ENCODE assay signal across 1 cellular context in the genomic region with DNA sequence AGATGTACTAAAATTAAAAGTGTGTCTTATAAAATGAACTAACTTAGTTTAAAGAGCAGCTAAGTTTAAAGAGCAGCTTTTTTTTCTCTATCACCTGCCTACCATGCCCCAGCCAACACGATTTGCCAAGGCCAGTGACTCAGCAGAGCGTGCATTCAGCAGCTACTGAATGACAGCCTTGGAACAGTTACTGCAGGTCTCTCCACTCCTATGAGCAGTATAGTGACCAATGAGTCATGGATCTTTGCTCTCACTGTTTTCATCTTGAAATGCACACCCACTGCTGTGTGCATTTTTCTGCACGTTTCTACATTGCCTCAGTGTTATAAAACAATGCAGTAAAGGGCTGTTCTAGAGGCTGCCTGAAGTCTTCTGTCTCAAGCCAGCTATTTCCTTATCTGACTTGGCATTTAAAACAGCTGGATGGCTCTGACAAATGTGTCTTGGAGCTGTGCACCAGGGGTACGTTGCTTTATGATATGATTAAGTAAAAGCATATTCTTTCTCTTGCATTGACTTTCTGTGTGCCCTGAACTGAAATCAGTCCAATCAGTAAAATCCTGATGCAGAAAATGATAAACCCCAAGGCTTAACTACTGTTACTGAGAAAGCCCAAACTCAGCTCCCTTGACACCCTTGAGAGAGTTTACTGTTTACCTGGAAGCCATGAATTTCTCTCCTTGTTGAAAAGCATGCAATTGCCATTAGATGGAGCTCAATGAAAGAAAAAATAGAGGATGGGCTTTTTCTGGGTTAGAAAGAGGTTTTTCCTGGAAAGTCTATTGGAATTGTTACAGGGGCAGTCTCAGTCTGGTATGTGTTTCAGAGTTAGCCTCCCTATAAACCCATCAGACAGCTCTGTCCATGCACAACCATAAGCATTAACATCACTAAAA.
TF ChIP-seq lines count a peak whose summit lies in the region.

No MANE protein-coding gene starts in this region.

TF ChIP-seq in HepG2, 621 proteins besides CTCF, POLR2A, EP300 and RAD21 (continued from another document and continues in another):
- TF ChIP-seq UBTF (CRISPR knock-in tag; IDR thresholded peaks at IDR 0.05) (no peak), ZBTB4 (CRISPR knock-in tag; IDR thresholded peaks at IDR 0.05; ENCODE audit: borderline replicate concordance) (no peak), ZBTB7B (CRISPR knock-in tag; IDR thresholded peaks at IDR 0.05) (no peak), SRSF9 (IDR thresholded peaks at IDR 0.05; ENCODE audit: borderline replicate concordance, insufficient read depth, low read depth, low read length, poor library complexity, severe bottlenecking) (no peak), GFI1 (CRISPR knock-in tag; IDR thresholded peaks at IDR 0.05; ENCODE audit: borderline replicate concordance) (no peak), RFXANK (CRISPR knock-in tag; IDR thresholded peaks at IDR 0.05) (no peak), GATAD2A (CRISPR knock-in tag; IDR thresholded peaks at IDR 0.05) (0 out of 2 replicates have a peak, but pooled peaks have one; percentile 12), REPIN1 (CRISPR knock-in tag; IDR thresholded peaks at IDR 0.05; ENCODE audit: borderline replicate concordance, low read depth) (no peak), ZNF432 (CRISPR knock-in tag; IDR thresholded peaks at IDR 0.05; ENCODE audit: borderline replicate concordance) (no peak), TBX3 (IDR thresholded peaks at IDR 0.05; ENCODE audit: borderline replicate concordance) (no peak), MLLT10 (CRISPR knock-in tag; IDR thresholded peaks at IDR 0.05) (no peak), ZNF841 (CRISPR knock-in tag; IDR thresholded peaks at IDR 0.05; ENCODE audit: borderline replicate concordance) (no peak), ASH2L (IDR thresholded peaks at IDR 0.05; ENCODE audit: insufficient read length, low read depth, low read length) (no peak), JUNB (CRISPR knock-in tag; IDR thresholded peaks at IDR 0.05; ENCODE audit: borderline replicate concordance) (no peak), NBN (conservative IDR thresholded peaks at IDR 0.05) (no peak), ISX (CRISPR knock-in tag; conservative IDR thresholded peaks at IDR 0.05) (no peak), RBM22 (optimal IDR thresholded peaks at IDR 0.05; ENCODE audit: low read length) (no peak), ZNF225 (CRISPR knock-in tag; IDR thresholded peaks at IDR 0.05) (no peak), ZSCAN22 (CRISPR knock-in tag; IDR thresholded peaks at IDR 0.05) (no peak), ZFY (CRISPR knock-in tag; IDR thresholded peaks at IDR 0.05) (no peak), CBX5 (CRISPR knock-in tag; IDR thresholded peaks at IDR 0.05; ENCODE audit: borderline replicate concordance) (no peak), DR1 (CRISPR knock-in tag; IDR thresholded peaks at IDR 0.05) (no peak), GZF1 (CRISPR knock-in tag; IDR thresholded peaks at IDR 0.05) (no peak), ARHGAP35 (CRISPR knock-in tag; IDR thresholded peaks at IDR 0.05; ENCODE audit: borderline replicate concordance) (no peak), FOSL2 (CRISPR knock-in tag; IDR thresholded peaks at IDR 0.05) (peak; percentile 94), ZNF549 (CRISPR knock-in tag; IDR thresholded peaks at IDR 0.05) (no peak), FOXJ3 (CRISPR knock-in tag; IDR thresholded peaks at IDR 0.05; ENCODE audit: borderline replicate concordance) (no peak), AGO2 (optimal IDR thresholded peaks at IDR 0.05; ENCODE audit: low read depth, low read length) (no peak), STAT5B (CRISPR knock-in tag; IDR thresholded peaks at IDR 0.05) (no peak), MAFF (IDR thresholded peaks at IDR 0.05; ENCODE audit: low read depth, low read length) (peak; percentile 57), U2AF1 (optimal IDR thresholded peaks at IDR 0.05; ENCODE audit: low read depth, low read length) (no peak), MED1 (CRISPR knock-in tag; IDR thresholded peaks at IDR 0.05) (no peak), NCOA1 (CRISPR knock-in tag; IDR thresholded peaks at IDR 0.05) (no peak), ATF4 (CRISPR knock-in tag; IDR thresholded peaks at IDR 0.05) (no peak), DPF2 (CRISPR knock-in tag; IDR thresholded peaks at IDR 0.05; ENCODE audit: borderline replicate concordance, low read depth) (no peak), AHR (CRISPR knock-in tag; IDR thresholded peaks at IDR 0.05) (no peak), FOXK1 (CRISPR knock-in tag; IDR thresholded peaks at IDR 0.05; ENCODE audit: borderline replicate concordance, low read depth) (no peak), XRCC5 (optimal IDR thresholded peaks at IDR 0.05; ENCODE audit: low read length) (no peak), MEF2D (CRISPR knock-in tag; IDR thresholded peaks at IDR 0.05) (no peak), ZNF614 (CRISPR knock-in tag; IDR thresholded peaks at IDR 0.05; ENCODE audit: borderline replicate concordance) (no peak), SAFB2 (CRISPR knock-in tag; IDR thresholded peaks at IDR 0.05; ENCODE audit: borderline replicate concordance, low read depth) (no peak), ZNF644 (CRISPR knock-in tag; IDR thresholded peaks at IDR 0.05; ENCODE audit: low read depth) (0 out of 2 replicates have a peak, but pooled peaks have one; percentile 38), MAFK (conservative IDR thresholded peaks at IDR 0.05 in 1 of 2, IDR thresholded peaks at IDR 0.05 in 1 of 2; ENCODE audit: low read length in 2 of 2) (peak; percentile 27 to 59; a peak in 3 of 4 replicates), ZNF337 (CRISPR knock-in tag; IDR thresholded peaks at IDR 0.05; ENCODE audit: borderline replicate concordance, low read depth) (no peak), CCDC6 (CRISPR knock-in tag; IDR thresholded peaks at IDR 0.05) (no peak)
- TF ChIP-seq, protein P1, sequence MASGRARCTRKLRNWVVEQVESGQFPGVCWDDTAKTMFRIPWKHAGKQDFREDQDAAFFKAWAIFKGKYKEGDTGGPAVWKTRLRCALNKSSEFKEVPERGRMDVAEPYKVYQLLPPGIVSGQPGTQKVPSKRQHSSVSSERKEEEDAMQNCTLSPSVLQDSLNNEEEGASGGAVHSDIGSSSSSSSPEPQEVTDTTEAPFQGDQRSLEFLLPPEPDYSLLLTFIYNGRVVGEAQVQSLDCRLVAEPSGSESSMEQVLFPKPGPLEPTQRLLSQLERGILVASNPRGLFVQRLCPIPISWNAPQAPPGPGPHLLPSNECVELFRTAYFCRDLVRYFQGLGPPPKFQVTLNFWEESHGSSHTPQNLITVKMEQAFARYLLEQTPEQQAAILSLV (CRISPR knock-in tag; IDR thresholded peaks at IDR 0.05; ENCODE audit: borderline replicate concordance) = no peak
- TF ChIP-seq, protein P2, sequence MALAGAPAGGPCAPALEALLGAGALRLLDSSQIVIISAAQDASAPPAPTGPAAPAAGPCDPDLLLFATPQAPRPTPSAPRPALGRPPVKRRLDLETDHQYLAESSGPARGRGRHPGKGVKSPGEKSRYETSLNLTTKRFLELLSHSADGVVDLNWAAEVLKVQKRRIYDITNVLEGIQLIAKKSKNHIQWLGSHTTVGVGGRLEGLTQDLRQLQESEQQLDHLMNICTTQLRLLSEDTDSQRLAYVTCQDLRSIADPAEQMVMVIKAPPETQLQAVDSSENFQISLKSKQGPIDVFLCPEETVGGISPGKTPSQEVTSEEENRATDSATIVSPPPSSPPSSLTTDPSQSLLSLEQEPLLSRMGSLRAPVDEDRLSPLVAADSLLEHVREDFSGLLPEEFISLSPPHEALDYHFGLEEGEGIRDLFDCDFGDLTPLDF (CRISPR knock-in tag; IDR thresholded peaks at IDR 0.05) = no peak
- TF ChIP-seq, protein P3, sequence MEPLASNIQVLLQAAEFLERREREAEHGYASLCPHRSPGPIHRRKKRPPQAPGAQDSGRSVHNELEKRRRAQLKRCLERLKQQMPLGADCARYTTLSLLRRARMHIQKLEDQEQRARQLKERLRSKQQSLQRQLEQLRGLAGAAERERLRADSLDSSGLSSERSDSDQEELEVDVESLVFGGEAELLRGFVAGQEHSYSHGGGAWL (CRISPR knock-in tag; IDR thresholded peaks at IDR 0.05) = no peak
- TF ChIP-seq, protein P4, sequence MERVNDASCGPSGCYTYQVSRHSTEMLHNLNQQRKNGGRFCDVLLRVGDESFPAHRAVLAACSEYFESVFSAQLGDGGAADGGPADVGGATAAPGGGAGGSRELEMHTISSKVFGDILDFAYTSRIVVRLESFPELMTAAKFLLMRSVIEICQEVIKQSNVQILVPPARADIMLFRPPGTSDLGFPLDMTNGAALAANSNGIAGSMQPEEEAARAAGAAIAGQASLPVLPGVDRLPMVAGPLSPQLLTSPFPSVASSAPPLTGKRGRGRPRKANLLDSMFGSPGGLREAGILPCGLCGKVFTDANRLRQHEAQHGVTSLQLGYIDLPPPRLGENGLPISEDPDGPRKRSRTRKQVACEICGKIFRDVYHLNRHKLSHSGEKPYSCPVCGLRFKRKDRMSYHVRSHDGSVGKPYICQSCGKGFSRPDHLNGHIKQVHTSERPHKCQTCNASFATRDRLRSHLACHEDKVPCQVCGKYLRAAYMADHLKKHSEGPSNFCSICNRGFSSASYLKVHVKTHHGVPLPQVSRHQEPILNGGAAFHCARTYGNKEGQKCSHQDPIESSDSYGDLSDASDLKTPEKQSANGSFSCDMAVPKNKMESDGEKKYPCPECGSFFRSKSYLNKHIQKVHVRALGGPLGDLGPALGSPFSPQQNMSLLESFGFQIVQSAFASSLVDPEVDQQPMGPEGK (CRISPR knock-in tag; IDR thresholded peaks at IDR 0.05) = no peak
- TF ChIP-seq, protein P5, sequence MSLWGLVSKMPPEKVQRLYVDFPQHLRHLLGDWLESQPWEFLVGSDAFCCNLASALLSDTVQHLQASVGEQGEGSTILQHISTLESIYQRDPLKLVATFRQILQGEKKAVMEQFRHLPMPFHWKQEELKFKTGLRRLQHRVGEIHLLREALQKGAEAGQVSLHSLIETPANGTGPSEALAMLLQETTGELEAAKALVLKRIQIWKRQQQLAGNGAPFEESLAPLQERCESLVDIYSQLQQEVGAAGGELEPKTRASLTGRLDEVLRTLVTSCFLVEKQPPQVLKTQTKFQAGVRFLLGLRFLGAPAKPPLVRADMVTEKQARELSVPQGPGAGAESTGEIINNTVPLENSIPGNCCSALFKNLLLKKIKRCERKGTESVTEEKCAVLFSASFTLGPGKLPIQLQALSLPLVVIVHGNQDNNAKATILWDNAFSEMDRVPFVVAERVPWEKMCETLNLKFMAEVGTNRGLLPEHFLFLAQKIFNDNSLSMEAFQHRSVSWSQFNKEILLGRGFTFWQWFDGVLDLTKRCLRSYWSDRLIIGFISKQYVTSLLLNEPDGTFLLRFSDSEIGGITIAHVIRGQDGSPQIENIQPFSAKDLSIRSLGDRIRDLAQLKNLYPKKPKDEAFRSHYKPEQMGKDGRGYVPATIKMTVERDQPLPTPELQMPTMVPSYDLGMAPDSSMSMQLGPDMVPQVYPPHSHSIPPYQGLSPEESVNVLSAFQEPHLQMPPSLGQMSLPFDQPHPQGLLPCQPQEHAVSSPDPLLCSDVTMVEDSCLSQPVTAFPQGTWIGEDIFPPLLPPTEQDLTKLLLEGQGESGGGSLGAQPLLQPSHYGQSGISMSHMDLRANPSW (CRISPR knock-in tag; IDR thresholded peaks at IDR 0.05; ENCODE audit: borderline replicate concordance) = no peak
- TF ChIP-seq, protein P6, sequence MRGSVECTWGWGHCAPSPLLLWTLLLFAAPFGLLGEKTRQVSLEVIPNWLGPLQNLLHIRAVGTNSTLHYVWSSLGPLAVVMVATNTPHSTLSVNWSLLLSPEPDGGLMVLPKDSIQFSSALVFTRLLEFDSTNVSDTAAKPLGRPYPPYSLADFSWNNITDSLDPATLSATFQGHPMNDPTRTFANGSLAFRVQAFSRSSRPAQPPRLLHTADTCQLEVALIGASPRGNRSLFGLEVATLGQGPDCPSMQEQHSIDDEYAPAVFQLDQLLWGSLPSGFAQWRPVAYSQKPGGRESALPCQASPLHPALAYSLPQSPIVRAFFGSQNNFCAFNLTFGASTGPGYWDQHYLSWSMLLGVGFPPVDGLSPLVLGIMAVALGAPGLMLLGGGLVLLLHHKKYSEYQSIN (CRISPR knock-in tag; IDR thresholded peaks at IDR 0.05; ENCODE audit: borderline replicate concordance) = no peak
